Comparison of ENCODE assay signal across 20 cellular contexts in the genomic region with DNA sequence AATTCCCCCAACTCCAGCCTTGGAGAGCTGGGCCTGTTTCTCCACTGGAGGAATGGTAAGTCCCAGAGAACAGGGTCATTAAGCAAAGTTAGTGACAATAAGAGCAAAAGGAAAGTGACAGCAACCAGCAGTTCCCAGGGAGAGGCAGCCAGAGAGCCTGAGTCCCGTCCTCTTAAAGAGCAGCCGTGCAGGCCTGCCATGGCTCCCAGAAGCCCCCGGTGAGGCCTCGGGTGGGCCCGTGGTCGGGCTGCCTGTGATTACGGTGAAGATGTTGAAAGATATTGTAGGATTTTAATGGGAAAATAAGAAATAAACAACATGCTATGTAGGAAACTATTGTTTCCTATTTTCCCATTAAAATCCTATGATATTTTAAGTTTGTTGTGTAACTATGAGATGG.
"Had no signal": no experiment of that assay in that cellular context is flagged by ENCODE, and none has a peak within 500 bp of the region (broad histone marks: within the 10 kb centered on the region; RNA-seq: fewer than 3 reads in every experiment).

No MANE protein-coding gene starts in this region.

- H3K36me3 ChIP-seq: esophagus squamous epithelium, gastrocnemius medialis, heart right ventricle, left lung, lower lobe of right lung had no signal

- H3K27me3 Mint-ChIP-seq: memory B cell had no signal

- H3K27me3 ChIP-seq: esophagus squamous epithelium, heart right ventricle, left lung had no signal

- H3K4me1 Mint-ChIP-seq: memory B cell had no signal

- H3K4me3 ChIP-seq: coronary artery, dorsolateral prefrontal cortex, esophagus squamous epithelium, gastrocnemius medialis, heart right ventricle, left lung, lower lobe of right lung had no signal

- H3K9me3 ChIP-seq: gastrocnemius medialis, heart right ventricle, left lung, lower lobe of right lung had no signal

- ATAC-seq: gastrocnemius medialis, left cardiac atrium, left lung, left ventricle myocardium superior, lower lobe of right lung had no signal

- H3K27ac ChIP-seq: coronary artery, dorsolateral prefrontal cortex, esophagus squamous epithelium, gastrocnemius medialis, heart right ventricle, left lung, lower lobe of right lung had no signal

- H3K36me3 Mint-ChIP-seq: memory B cell had no signal

- H3K4me3 Mint-ChIP-seq: memory B cell had no signal

- H3K4me1 ChIP-seq: esophagus squamous epithelium, gastrocnemius medialis, left lung, lower lobe of right lung had no signal

- H3K27ac Mint-ChIP-seq: memory B cell had no signal

- DNase-seq: dermis blood vessel endothelial cell; dorsolateral prefrontal cortex; effector CD4-positive, alpha-beta T cell; effector memory CD4-positive, alpha-beta T cell; esophagus squamous epithelium; foreskin fibroblast; foreskin melanocyte; gastrocnemius medialis; glutamatergic neuron; head of caudate nucleus; heart right ventricle; hippocampal formation; left cardiac atrium; left lung; left ventricle myocardium superior; lower lobe of right lung; mesendoderm; midbrain had no signal
